In the genomic region with DNA sequence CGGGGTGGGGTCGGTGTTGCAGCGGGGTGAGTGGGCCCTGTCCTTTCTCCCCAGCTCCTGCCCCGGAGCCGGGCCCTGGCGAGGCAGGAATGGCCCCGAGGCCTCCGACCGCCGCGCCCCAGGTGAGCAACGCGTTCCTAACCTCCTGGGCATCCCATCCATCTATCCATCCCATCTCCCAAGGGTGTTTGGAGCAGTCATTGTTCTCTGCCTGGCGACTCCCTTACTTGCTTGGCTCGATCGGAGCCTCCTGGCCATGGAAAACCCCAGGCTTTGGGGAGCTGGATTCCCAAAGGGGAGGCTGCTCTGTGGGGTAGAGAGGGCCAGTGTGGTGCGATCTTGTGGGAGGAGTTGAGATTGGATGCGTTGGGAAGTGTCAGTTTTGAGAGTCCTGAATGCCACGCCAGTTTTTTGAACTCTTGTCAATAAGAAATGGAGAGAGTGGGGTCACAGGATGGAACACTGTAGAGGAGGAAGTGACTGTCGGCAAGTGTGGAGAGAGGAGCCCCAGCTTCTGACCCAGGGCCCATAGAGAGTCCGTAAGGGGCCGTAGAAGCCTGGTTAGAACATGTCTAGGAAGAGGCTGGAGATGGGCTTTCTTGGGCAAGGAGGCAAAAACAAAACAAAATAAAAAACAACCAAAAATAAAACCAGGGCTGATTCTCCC, we compare ENCODE assay signal across 8 cellular contexts. TPM values are rescaled to one million over a fixed set of nuclear protein-coding genes. Genes with fewer than 3 reads are reported as not detected.
A peak's percentile ranks its signal among the peaks of the same experiment; 100 is the strongest.
DNase-seq lines count a peak whose midpoint lies in the region; ATAC-seq, FAIRE-seq and TF ChIP-seq lines count a peak whose summit lies in the region.

No MANE protein-coding gene starts in this region.

- H3K4me3 ChIP-seq in CD8-positive, alpha-beta T cell (ENCODE audit: low read depth, low read length), result peak overlapping the region; percentile 88
- H3K4me3 ChIP-seq in K562 (peak overlapping the region; percentile 20; the same call in 1 of the 2 replicates), keratinocyte (ENCODE audit: control insufficient read depth in 2 of 3, extremely low read depth in 1 of 3, insufficient read depth in 2 of 3, low read depth in 1 of 3, low read length in 3 of 3) (peak overlapping the region; percentile 67 to 73 (median 72))

- H3K27me3 Mint-ChIP-seq in CD8-positive, alpha-beta T cell (ENCODE audit: low read depth), result no peaks in the 10 kb centered on the region

- H4K20me1 ChIP-seq in K562 (replicated peaks; ENCODE audit: control insufficient read depth, insufficient read depth, low read length) (no peaks in the 10 kb centered on the region), keratinocyte (ENCODE audit: control insufficient read depth, extremely low read depth, insufficient read depth, low read length) (no peaks in the 10 kb centered on the region)

- H3K9me1 ChIP-seq in K562 (ENCODE audit: control insufficient read depth, insufficient read depth, low read length), result no peaks in the 10 kb centered on the region
- H3K9me1 ChIP-seq in keratinocyte (ENCODE audit: control insufficient read depth, extremely low read depth, insufficient read depth, low read length), result no peaks in the 10 kb centered on the region

- H3K4me1 Mint-ChIP-seq in CD8-positive, alpha-beta T cell (ENCODE audit: low read depth), result peaks cover 27% of the 10 kb centered on the region

- POLR2A ChIA-PET in CD8-positive, alpha-beta T cell (lab: Charles Lee), result interaction anchor here (1.5 to 1.6 kb wide), 2 partner anchors 10 to 11 kb away, joined by 3 to 5 read pairs; no protein-coding TSS in a partner anchor
- POLR2A ChIA-PET in K562 (lab: Yijun Ruan, JAX), result interaction anchor here (0.5 kb wide), 1 partner anchor 257 kb away, joined by 3 read pairs; no protein-coding TSS in a partner anchor

- DNase-seq in CD8-positive, alpha-beta T cell, result peak in 5 of 7 experiments; percentile 0 to 54 (median 18)
- DNase-seq in NCI-H2227 (lab: John Stamatoyannopoulos, UW; ENCODE audit: unreplicated experiment), result peak; percentile 16
- no peak for DNase-seq in K562 (ENCODE audit: extremely low read depth in 1 of 4, low spot score in 3 of 4)
- no peak for DNase-seq in keratinocyte (ENCODE audit: low read depth, low spot score)
- peak; percentile 32 for DNase-seq in stimulated activated CD8-positive, alpha-beta memory T cell treated with anti-CD3 and anti-CD28 coated beads, Interleukin-4, amount 100 ng/mL, for 48 hours
- no peak for DNase-seq in NCI-H524 (lab: John Stamatoyannopoulos, UW)

- ATAC-seq in CD8-positive, alpha-beta T cell, result peak; percentile 29
- ATAC-seq in GM21526 (IDR thresholded peaks at IDR 0.05; ENCODE audit: low FRiP score, unreplicated experiment) (peak; percentile 19), K562 (no peak; the same call in 2 of the 3 replicates), GM18520 (IDR thresholded peaks at IDR 0.05; ENCODE audit: unreplicated experiment) (no peak)

- H3K36me3 ChIP-seq in CD8-positive, alpha-beta T cell (ENCODE audit: insufficient read depth, low read length), result peaks cover 4% of the 10 kb centered on the region
- H3K36me3 ChIP-seq in K562 (ENCODE audit: control insufficient read depth, insufficient read depth, low read length) (no peaks in the 10 kb centered on the region), keratinocyte (ENCODE audit: control insufficient read depth in 2 of 2, extremely low read depth in 1 of 2, insufficient read depth in 2 of 2, low read length in 2 of 2) (peaks cover 3% of the 10 kb centered on the region in 2 experiments)

- H3K79me2 ChIP-seq in K562 (ENCODE audit: control insufficient read depth, insufficient read depth, low read length), result no peaks in the 10 kb centered on the region
- no peaks in the 10 kb centered on the region for H3K79me2 ChIP-seq in keratinocyte (ENCODE audit: control insufficient read depth, insufficient read depth, low read length)

- peak overlapping the region; percentile 100 for H3K27ac Mint-ChIP-seq in CD8-positive, alpha-beta T cell

- TF ChIP-seq EP300 in K562 (IDR thresholded peaks at IDR 0.05; ENCODE audit: low read length), result no peak

- H3K9me3 ChIP-seq in CD8-positive, alpha-beta T cell (ENCODE audit: low read length), result no peaks in the 10 kb centered on the region
- H3K9me3 ChIP-seq in K562 (replicated peaks; ENCODE audit: control insufficient read depth, insufficient read depth, low read depth, low read length) (no peaks in the 10 kb centered on the region), keratinocyte (ENCODE audit: control insufficient read depth, low read depth, low read length) (no peaks in the 10 kb centered on the region)

- H2AFZ ChIP-seq in K562 (ENCODE audit: low read depth, low read length) (no peak overlapping the region), keratinocyte (ENCODE audit: control insufficient read depth, low read length) (peak overlapping the region; percentile 59)

- no peak for FAIRE-seq in K562 (lab: Jason Lieb, UNC)
- FAIRE-seq in keratinocyte (lab: Jason Lieb, UNC), result no peak

- peaks cover 16% of the 10 kb centered on the region for H3K4me1 ChIP-seq in CD8-positive, alpha-beta T cell (ENCODE audit: insufficient read depth, low read length)
- H3K4me1 ChIP-seq in K562 (replicated peaks in 1 of 2; ENCODE audit: control insufficient read depth in 2 of 2, insufficient read depth in 2 of 2, low read length in 2 of 2), result peaks cover 0 to 10% of the 10 kb centered on the region in 2 experiments; a peak in 2 of 5 replicates
- peaks cover 4% of the 10 kb centered on the region for H3K4me1 ChIP-seq in keratinocyte (ENCODE audit: control insufficient read depth, extremely low read depth, insufficient read depth, low read length)

- no peak for TF ChIP-seq RAD21 in K562 (CRISPR knock-in tag; conservative IDR thresholded peaks at IDR 0.05 in 1 of 2, IDR thresholded peaks at IDR 0.05 in 1 of 2)

- dilution Hi-C loops in keratinocyte (cut with MboI; ENCODE audit: extremely low pct_ligation_motif_present, low sequenced_read_pairs), result no loop called here

- no peaks in the 10 kb centered on the region for H3K9me3 Mint-ChIP-seq in CD8-positive, alpha-beta T cell

- CTCF ChIA-PET in CD8-positive, alpha-beta T cell (lab: Charles Lee), result interaction anchor here (1.2 to 3.2 kb wide), 4 partner anchors 11 to 51 kb away, joined by 3 to 15 read pairs (median 6); no protein-coding TSS in a partner anchor
- CTCF ChIA-PET in K562 (lab: Yijun Ruan, JAX; ENCODE audit: low intra/inter-chr PET ratio), result no interaction called here

- WGBS in K562 (ENCODE audit: insufficient coverage, low coverage, missing lambda C conversion rate), result 21% methylated on average over 11 of the region's 22 CpGs

- H3K9ac ChIP-seq in K562 (ENCODE audit: insufficient read depth in 1 of 2, low read depth in 2 of 2, low read length in 2 of 2) (no peak overlapping the region), keratinocyte (ENCODE audit: control insufficient read depth, extremely low read depth, insufficient read depth, low read length) (peak overlapping the region; percentile 77)

- H3K4me2 ChIP-seq in K562 (ENCODE audit: insufficient read depth, low read length), result peak overlapping the region; percentile 56
- H3K4me2 ChIP-seq in keratinocyte (ENCODE audit: control insufficient read depth, extremely low read depth, insufficient read depth, low read depth, low read length), result peak overlapping the region; percentile 83

- H3K27ac ChIP-seq in CD8-positive, alpha-beta T cell (ENCODE audit: low read depth, low read length), result peak overlapping the region; percentile 94
- H3K27ac ChIP-seq in K562 (ENCODE audit: extremely low read depth, low read depth, low read length), result no peak overlapping the region
- H3K27ac ChIP-seq in keratinocyte (ENCODE audit: control insufficient read depth, insufficient read depth, low read length), result peak overlapping the region; percentile 14

- peaks cover 46% of the 10 kb centered on the region for H3K36me3 Mint-ChIP-seq in CD8-positive, alpha-beta T cell

- no peak for TF ChIP-seq POLR2A in K562 (conservative IDR thresholded peaks at IDR 0.05)

- peak overlapping the region; percentile 96 for H3K4me3 Mint-ChIP-seq in CD8-positive, alpha-beta T cell

- H3K27me3 ChIP-seq in CD8-positive, alpha-beta T cell (ENCODE audit: insufficient read depth, low read length), result no peaks in the 10 kb centered on the region
- H3K27me3 ChIP-seq in K562 (ENCODE audit: control insufficient read depth in 2 of 2, insufficient read depth in 2 of 2, low read length in 2 of 2) (peaks cover 0 to 4% of the 10 kb centered on the region in 2 experiments; a peak in 1 of 5 replicates), keratinocyte (ENCODE audit: control insufficient read depth, extremely low read depth, insufficient read depth, low read length) (no peaks in the 10 kb centered on the region)

- TSS peak; percentile 81 for BruUV-seq in K562 (replicated peaks; lab: Mats Ljungman, UMichigan)

- intact Hi-C loops in CD8-positive, alpha-beta T cell (cut with DNase I, micrococcal nuclease), result loop anchor here (1.0 kb wide), 2 partner anchors 10 to 92 kb away; partner anchors contain the start of gene SMPD3 (in 1 of the 2)
- intact Hi-C loops in K562 (cut with micrococcal nuclease), result no loop called here

- TF ChIP-seq CTCF in CD8-positive, alpha-beta T cell (IDR thresholded peaks at IDR 0.05), result no peak
- TF ChIP-seq CTCF in K562 (IDR thresholded peaks at IDR 0.05 in 2 of 3, conservative IDR thresholded peaks at IDR 0.05 in 1 of 3; ENCODE audit: insufficient read depth in 2 of 3, low read depth in 1 of 3, low read length in 3 of 3) (no peak), keratinocyte (optimal IDR thresholded peaks at IDR 0.05 in 1 of 3, IDR thresholded peaks at IDR 0.05 in 1 of 3, conservative IDR thresholded peaks at IDR 0.05 in 1 of 3; ENCODE audit: extremely low read depth in 1 of 3, insufficient read depth in 2 of 3, low read length in 3 of 3) (no peak)

- in situ Hi-C loops in K562 (cut with MboI), result no loop called here

RNA-seq across cellular contexts. Expression of gene ZFP90, which starts 0.7 kb away (rescaled TPM):
- total RNA-seq in CD8-positive, alpha-beta T cell, result 10 to 100 TPM; 17.0 to 23.5 TPM
- 0.79 and 3.6 TPM in 2 replicates for total RNA-seq in K562 (2011; cell fraction: chromatin; rRNA removed; ENCODE audit: low replicate concordance)
- total RNA-seq in K562 (2011; cell fraction: nucleolus; rRNA removed), result 0.83 and 1.8 TPM in 2 replicates
- 1.9 and 25.6 TPM in 2 replicates for total RNA-seq in K562 (2011; cell fraction: nucleoplasm; rRNA removed)
- total RNA-seq in K562 (2014; rRNA removed) (2.0 and 2.7 TPM in 2 replicates), K562 (2014; rRNA removed; fragmentation: Illumina TruSeq; extraction: Trizol) (2.4 and 3.0 TPM in 2 replicates), K562 (2015; rRNA removed; fragmentation: Illumina TruSeq; extraction: Trizol) (1.8 and 2.6 TPM in 2 replicates), K562 (2021) (2.4 and 2.9 TPM in 2 replicates)
- polyA plus RNA-seq in K562 (2011; rRNA removed) (1.2 and 1.7 TPM in 2 replicates), K562 (2014; fragmentation: Illumina TruSeq; extraction: Trizol) (2.4 and 2.7 TPM in 2 replicates), K562 (2014; fragmentation: Nextera tagmentation; extraction: Ambion mirVana) (under 1 TPM; 0.66 to 0.78 TPM), K562 (2014; rRNA removed) (2.3 and 5.7 TPM in 2 replicates), keratinocyte (11.3 to 16.9 TPM (median 15.3 TPM) in 3 replicates)
- polyA plus RNA-seq in K562 (2011; cell fraction: cytosol; rRNA removed), result 0.80 and 1.4 TPM in 2 replicates
- polyA plus RNA-seq in K562 (2011; cell fraction: nucleus; rRNA removed), result 0.73 and 1.4 TPM in 2 replicates
- polyA plus RNA-seq in K562 (2012), result 2.2 and 7.6 TPM in 2 replicates
- 2.0 and 2.2 TPM in 2 replicates for polyA minus RNA-seq in K562 (2011; rRNA and poly(A)+ RNA removed)
- 0.27 and 1.6 TPM in 2 replicates for polyA minus RNA-seq in K562 (2011; cell fraction: cytosol; rRNA and poly(A)+ RNA removed)
- polyA minus RNA-seq in K562 (2011; cell fraction: nucleus; rRNA and poly(A)+ RNA removed), result 0.89 and 1.1 TPM in 2 replicates
- 4.3 TPM for polyA plus RNA-seq in keratinocyte (2011; ENCODE audit: low read depth)
- polyA plus RNA-seq in keratinocyte (2011; cell fraction: cytosol; rRNA removed), result 8.4 and 12.2 TPM in 2 replicates
- polyA plus RNA-seq in keratinocyte (2011; cell fraction: nucleus; rRNA removed), result 20.5 and 21.5 TPM in 2 replicates
- polyA plus RNA-seq in keratinocyte (2012; ENCODE audit: low replicate concordance), result 9.3 and 9.8 TPM in 2 replicates
- 6.6 to 16.5 TPM (median 16.4 TPM) in 3 replicates for polyA minus RNA-seq in keratinocyte
- 12.3 TPM for polyA minus RNA-seq in keratinocyte (2011; cell fraction: cytosol; rRNA and poly(A)+ RNA removed)
- 9.5 and 15.7 TPM in 2 replicates for polyA minus RNA-seq in keratinocyte (2011; cell fraction: nucleus; rRNA and poly(A)+ RNA removed)

Comparison
In these comparisons a context has a peak if more than half of its experiments do, and no peak if none do; other contexts are left out.
1. ATAC-seq: peak in CD8-positive, alpha-beta T cell (single experiment) and GM21526 (single experiment); none in K562 (single experiment) and GM18520 (single experiment).
2. DNase-seq: peak in CD8-positive, alpha-beta T cell (5 of 7), NCI-H2227 (single experiment) and stimulated activated CD8-positive, alpha-beta memory T cell treated with anti-CD3 and anti-CD28 coated beads, Interleukin-4, amount 100 ng/mL, for 48 hours (single experiment); none in K562 (0 of 4), keratinocyte (single experiment) and NCI-H524 (0 of 2).
3. H3K4me3 ChIP-seq: peak in every context shown above with its lines; median percentile 88 in CD8-positive, alpha-beta T cell; 72 in keratinocyte; 20 in K562.